ENCODE assay signal across 8 cellular contexts in genomic region chr20:36475054-36475453, GRCh38.
DNase-seq lines count a peak whose midpoint lies in the region; ATAC-seq and TF ChIP-seq lines count a peak whose summit lies in the region.
"Not testable (repeated sequence)": the region's sequence is repeated elsewhere in the genome, so short reads cannot be mapped to it uniquely, and the experiment has no call there.

No MANE protein-coding gene starts in this region.

- not testable (repeated sequence) for H2AFZ ChIP-seq in PC-3 (ENCODE audit: low read length); trophoblast cell (ENCODE audit: insufficient read depth, low read length, poor library complexity)

- H3K4me1 ChIP-seq in PC-3 (ENCODE audit: insufficient read depth, low read length) (peaks cover 26% of the 10 kb centered on the region), ascending aorta (peaks cover 29 to 76% of the 10 kb centered on the region in 2 donors), esophagus muscularis mucosa (peaks cover 67 to 96% (median 86%) of the 10 kb centered on the region in 4 donors), left lung (peaks cover 34 to 84% of the 10 kb centered on the region in 2 donors), trophoblast cell (ENCODE audit: control insufficient read depth in 1 of 2, insufficient read depth in 2 of 2, low read length in 2 of 2) (peaks cover 36 to 38% of the 10 kb centered on the region in 2 experiments), stomach smooth muscle (ENCODE audit: control insufficient read depth, insufficient read depth, low read length) (peaks cover 71% of the 10 kb centered on the region), aorta (ENCODE audit: control insufficient read depth in 1 of 2, insufficient read depth in 2 of 2, low read length in 2 of 2) (peaks cover 0 to 12% of the 10 kb centered on the region in 2 donors)

- not testable (repeated sequence) for H3F3A ChIP-seq in PC-3 (ENCODE audit: low read length, unreplicated experiment)

- not testable (repeated sequence) for ATAC-seq in PC-3; left lung; aorta (ENCODE audit: low FRiP score)

- not testable (repeated sequence) for H3K4me3 ChIP-seq in PC-3 (ENCODE audit: low read length); ascending aorta; esophagus muscularis mucosa; left lung; trophoblast cell (ENCODE audit: low read depth, low read length); stomach smooth muscle (ENCODE audit: low read length in 2 of 2); aorta (ENCODE audit: low read length in 2 of 2)

- H3K4me2 ChIP-seq in PC-3 (ENCODE audit: low read length) = peak overlapping the region; percentile 38; the same call in 1 of the 2 replicates
- not testable (repeated sequence) for H3K4me2 ChIP-seq in trophoblast cell (ENCODE audit: low read length)

- not testable (repeated sequence) for H3K14ac ChIP-seq in trophoblast cell (ENCODE audit: low read length)

- DNase-seq in EL (peak; percentile 71), PC-3 (peak; percentile 39), trophoblast cell (peak in 1 of 2 donors; percentile 44)
- DNase-seq in ascending aorta (ENCODE audit: low spot score in 2 of 2); esophagus muscularis mucosa (ENCODE audit: extremely low spot score); left lung; aorta: not testable (repeated sequence)

- H4K91ac ChIP-seq in trophoblast cell (ENCODE audit: low read depth, low read length) = not testable (repeated sequence)

- POLR2A ChIA-PET in PC-3 (lab: Charles Lee; ENCODE audit: unreplicated experiment) = interaction anchor here (0.6 kb wide), 1 partner anchor 1131 kb away, joined by 3 read pairs; no protein-coding TSS in a partner anchor

- H3K27me3 ChIP-seq in PC-3 (ENCODE audit: low read length); ascending aorta; esophagus muscularis mucosa; left lung; trophoblast cell (ENCODE audit: insufficient read depth, low read length); stomach smooth muscle (ENCODE audit: control insufficient read depth in 1 of 2, insufficient read depth in 2 of 2, low read length in 2 of 2); aorta (ENCODE audit: control insufficient read depth in 1 of 2, insufficient read depth in 2 of 2, low read length in 1 of 2): not testable (repeated sequence)

- not testable (repeated sequence) for H2BK5ac ChIP-seq in trophoblast cell (ENCODE audit: low read depth, low read length, poor library complexity)

- H3K9me3 ChIP-seq in PC-3 (ENCODE audit: low read length); ascending aorta; esophagus muscularis mucosa; left lung; trophoblast cell (ENCODE audit: insufficient read depth, low read depth, low read length); stomach smooth muscle (ENCODE audit: control insufficient read depth in 2 of 2, low read length in 2 of 2); aorta (ENCODE audit: control insufficient read depth, low read length): not testable (repeated sequence)

- H3K9ac ChIP-seq in PC-3 (ENCODE audit: low read length); trophoblast cell (ENCODE audit: low read length): not testable (repeated sequence)
- H3K9ac ChIP-seq in stomach smooth muscle (ENCODE audit: low read length in 2 of 2) = peak overlapping the region in 1 of 2 donors; percentile 14

- CTCF ChIA-PET in PC-3 (lab: Charles Lee) = not testable (repeated sequence)

- TF ChIP-seq CTCF in PC-3 (conservative IDR thresholded peaks at IDR 0.05; ENCODE audit: low read depth, low read length); ascending aorta (IDR thresholded peaks at IDR 0.05); esophagus muscularis mucosa (IDR thresholded peaks at IDR 0.05); left lung (IDR thresholded peaks at IDR 0.05): not testable (repeated sequence)

- not testable (repeated sequence) for H3K23ac ChIP-seq in trophoblast cell (ENCODE audit: low read length)

- H3K79me2 ChIP-seq in PC-3 (ENCODE audit: low read length) = peaks cover 93% of the 10 kb centered on the region
- H3K79me2 ChIP-seq in trophoblast cell (ENCODE audit: control insufficient read depth, insufficient read depth, low read length, poor library complexity) = peaks cover 28% of the 10 kb centered on the region

- H4K12ac ChIP-seq in trophoblast cell (ENCODE audit: low read depth, low read length) = not testable (repeated sequence)

- WGBS in esophagus muscularis mucosa = 80% methylated on average over 8 of the region's 8 CpGs
- no CpG with 5 or more reads among the region's 8 CpGs for WGBS in trophoblast cell (ENCODE audit: extremely low coverage, insufficient coverage, insufficient read length)
- 48 to 52% methylated on average over 8 of the region's 8 CpGs for WGBS in aorta, 2 donors

- H4K20me1 ChIP-seq in PC-3 (ENCODE audit: low read length) = peaks cover 23% of the 10 kb centered on the region

- TF ChIP-seq POLR2A in esophagus muscularis mucosa (IDR thresholded peaks at IDR 0.05; ENCODE audit: low read depth) = not testable (repeated sequence)

- peak overlapping the region; percentile 84 for H3K4ac ChIP-seq in trophoblast cell (ENCODE audit: low read depth, low read length)

- H3K79me1 ChIP-seq in trophoblast cell (ENCODE audit: low read length) = not testable (repeated sequence)

- H2BK120ac ChIP-seq in trophoblast cell (ENCODE audit: insufficient read depth, low read length, poor library complexity) = not testable (repeated sequence)

- not testable (repeated sequence) for H3K27ac ChIP-seq in PC-3 (ENCODE audit: low read length); trophoblast cell (ENCODE audit: low read depth, low read length)
- H3K27ac ChIP-seq in ascending aorta = peak overlapping the region; percentile 92
- H3K27ac ChIP-seq in esophagus muscularis mucosa (replicated peaks in 1 of 4) = peak overlapping the region; percentile 96 to 99 (median 96)
- H3K27ac ChIP-seq in left lung = peak overlapping the region; percentile 31 to 42
- H3K27ac ChIP-seq in stomach smooth muscle (ENCODE audit: low read length) = peak overlapping the region; percentile 75
- H3K27ac ChIP-seq in aorta (ENCODE audit: low read depth in 1 of 2, low read length in 2 of 2) = peak overlapping the region; percentile 18 to 23

- not testable (repeated sequence) for BruUV-seq in PC-3 (replicated peaks; lab: Mats Ljungman, UMichigan)

- not testable (repeated sequence) for H4K8ac ChIP-seq in trophoblast cell (ENCODE audit: low read depth, low read length)

- intact Hi-C loops in PC-3 (cut with micrococcal nuclease); ascending aorta (cut with DNase I); esophagus muscularis mucosa (cut with DNase I); left lung (cut with DNase I); aorta (cut with DNase I): not testable (repeated sequence)

- not testable (repeated sequence) for TF ChIP-seq EP300 in esophagus muscularis mucosa (IDR thresholded peaks at IDR 0.05)

- not testable (repeated sequence) for H3K36me3 ChIP-seq in PC-3 (ENCODE audit: low read depth, low read length); ascending aorta; esophagus muscularis mucosa; left lung; stomach smooth muscle (ENCODE audit: control insufficient read depth in 2 of 2, insufficient read depth in 2 of 2, low read length in 2 of 2); aorta (ENCODE audit: control insufficient read depth in 1 of 2, insufficient read depth in 2 of 2, low read length in 1 of 2)
- peaks cover 11 to 26% of the 10 kb centered on the region in 2 experiments for H3K36me3 ChIP-seq in trophoblast cell (ENCODE audit: control insufficient read depth in 1 of 2, insufficient read depth in 2 of 2, low read length in 2 of 2)

- not testable (repeated sequence) for H3K9me2 ChIP-seq in PC-3 (replicated peaks; ENCODE audit: low read length)

- not testable (repeated sequence) for H2BK12ac ChIP-seq in trophoblast cell (ENCODE audit: low read length)

- H3K18ac ChIP-seq in trophoblast cell (ENCODE audit: low read length) = peak overlapping the region; percentile 9

- not testable (repeated sequence) for H2AK5ac ChIP-seq in trophoblast cell (ENCODE audit: low read length)
